Comparison of ENCODE assay signal across 23 cellular contexts in the genomic region with DNA sequence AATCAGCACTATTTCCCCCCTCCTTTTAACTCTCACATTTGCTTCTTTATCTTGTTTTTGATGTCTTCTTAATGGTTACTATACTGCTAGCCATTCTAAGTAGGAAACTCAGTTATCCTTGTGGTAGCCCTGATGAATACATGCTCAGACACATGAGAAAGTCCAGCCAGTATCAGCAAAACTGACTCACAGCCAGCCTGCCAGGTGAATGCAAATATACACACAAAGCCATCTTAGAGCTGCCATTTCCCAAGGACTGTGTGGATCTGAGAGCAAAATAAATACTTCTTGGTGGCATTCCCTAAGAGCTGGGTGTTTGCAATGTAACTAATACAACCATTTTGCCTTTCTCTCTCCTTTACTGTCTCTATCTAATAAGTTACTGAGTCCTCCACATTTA.
DNase-seq lines count a peak whose midpoint lies in the region; ATAC-seq, FAIRE-seq and TF ChIP-seq lines count a peak whose summit lies in the region.
"Had no signal": no experiment of that assay in that cellular context is flagged by ENCODE, and none has a peak within 500 bp of the region (broad histone marks: within the 10 kb centered on the region; RNA-seq: fewer than 3 reads in every experiment).

No MANE protein-coding gene starts in this region.

- intact Hi-C loops in PC-3 (cut with micrococcal nuclease): no loop called here

- H3K4me1 Mint-ChIP-seq in naive thymus-derived CD8-positive, alpha-beta T cell: no peaks in the 10 kb centered on the region
- H3K4me1 Mint-ChIP-seq: CD4-positive, CD25-positive, alpha-beta regulatory T cell had no signal

- no peak overlapping the region for H3K4me3 Mint-ChIP-seq in naive thymus-derived CD8-positive, alpha-beta T cell
- H3K4me3 Mint-ChIP-seq: CD4-positive, CD25-positive, alpha-beta regulatory T cell; T-helper 1 cell treated with Interleukin-12 subunit alpha and Interleukin-12 subunit beta and Interleukin-4 antibody, amounts not matched to agents 30 μg/mL and 1 μg/mL, for 36 hours had no signal

- no peak overlapping the region for H3K4me2 ChIP-seq in PC-3 (ENCODE audit: low read length)
- H3K4me2 ChIP-seq in hepatocyte: no peak overlapping the region

- POLR2A ChIA-PET in PC-3 (lab: Charles Lee; ENCODE audit: unreplicated experiment): no interaction called here
- POLR2A ChIA-PET in naive thymus-derived CD8-positive, alpha-beta T cell (lab: Charles Lee): no interaction called here

- H3K4me1 ChIP-seq in PC-3 (ENCODE audit: insufficient read depth, low read length): no peaks in the 10 kb centered on the region
- no peaks in the 10 kb centered on the region for H3K4me1 ChIP-seq in hepatocyte (ENCODE audit: insufficient read depth)
- no peaks in the 10 kb centered on the region for H3K4me1 ChIP-seq in SJCRH30

- H3K27ac ChIP-seq in PC-3 (ENCODE audit: low read length) (no peak overlapping the region), hepatocyte (peak overlapping the region; percentile 15), SJCRH30 (no peak overlapping the region)

- no peaks in the 10 kb centered on the region for H3K36me3 ChIP-seq in PC-3 (ENCODE audit: low read depth, low read length)
- H3K36me3 ChIP-seq in hepatocyte (replicated peaks; ENCODE audit: insufficient read depth, low read depth): no peaks in the 10 kb centered on the region
- H3K36me3 ChIP-seq in SJCRH30: no peaks in the 10 kb centered on the region

- no peaks in the 10 kb centered on the region for H3F3A ChIP-seq in PC-3 (ENCODE audit: low read length, unreplicated experiment)

- TF ChIP-seq CTCF in LNCaP clone FGC (IDR thresholded peaks at IDR 0.05; ENCODE audit: control insufficient read depth, extremely low read depth, insufficient read depth) (no peak), PC-3 (conservative IDR thresholded peaks at IDR 0.05; ENCODE audit: low read depth, low read length) (no peak), hepatocyte (IDR thresholded peaks at IDR 0.05; ENCODE audit: poor library complexity) (no peak)

- H3K27me3 ChIP-seq in PC-3 (ENCODE audit: low read length) (no peaks in the 10 kb centered on the region), hepatocyte (no peaks in the 10 kb centered on the region), SJCRH30 (no peaks in the 10 kb centered on the region)

- H3K9me3 ChIP-seq in PC-3 (ENCODE audit: low read length): no peaks in the 10 kb centered on the region
- H3K9me3 ChIP-seq in hepatocyte (ENCODE audit: low read depth): no peaks in the 10 kb centered on the region
- H3K9me3 ChIP-seq in SJCRH30 (replicated peaks): no peaks in the 10 kb centered on the region

- no peak for FAIRE-seq in GM19239 (lab: Jason Lieb, UNC)
- FAIRE-seq: GM18507 had no signal

- peak; percentile 11 for DNase-seq in DMS153 treated with DMSO at 0.1 percent for 48 hours (lab: John Stamatoyannopoulos, UW; ENCODE audit: unreplicated experiment)
- DNase-seq in LNCaP clone FGC (ENCODE audit: low read depth): peak; percentile 22
- peak; percentile 27 for DNase-seq in PC-3
- peak; percentile 22 for DNase-seq in hepatocyte (ENCODE audit: low spot score)
- no peak for DNase-seq in effector CD4-positive, alpha-beta T cell
- DNase-seq in GM19239 (ENCODE audit: insufficient read length, low spot score): no peak
- DNase-seq in SJCRH30: no peak
- DNase-seq in naive thymus-derived CD8-positive, alpha-beta T cell: no peak
- DNase-seq: CD4-positive, CD25-positive, alpha-beta regulatory T cell; COR-L47; DMS 273 treated with DMSO at 0.1 percent for 48 hours; GDM1; GOT3; NCI-H1105; NCI-H146; NCI-H2081 treated with DMSO at 0.1 percent for 48 hours; NCI-H2171 treated with DMSO at 0.1 percent for 48 hours; NCI-H446; OCI-M1; Right ventricle myocardium superior had no signal

- H3K9me2 ChIP-seq in PC-3 (replicated peaks; ENCODE audit: low read length): no peaks in the 10 kb centered on the region
- H3K9me2 ChIP-seq in hepatocyte (replicated peaks; ENCODE audit: insufficient read depth): no peaks in the 10 kb centered on the region

- H3K27me3 Mint-ChIP-seq in naive thymus-derived CD8-positive, alpha-beta T cell: no peaks in the 10 kb centered on the region
- H3K27me3 Mint-ChIP-seq: CD4-positive, CD25-positive, alpha-beta regulatory T cell had no signal

- H3K27ac Mint-ChIP-seq in naive thymus-derived CD8-positive, alpha-beta T cell: no peak overlapping the region
- H3K27ac Mint-ChIP-seq: CD4-positive, CD25-positive, alpha-beta regulatory T cell; T-helper 1 cell treated with Interleukin-12 subunit alpha and Interleukin-12 subunit beta and Interleukin-4 antibody, amounts not matched to agents 30 μg/mL and 1 μg/mL, for 36 hours had no signal

- H3K9ac ChIP-seq in PC-3 (ENCODE audit: low read length): no peak overlapping the region

- H4K20me1 ChIP-seq in PC-3 (ENCODE audit: low read length): no peaks in the 10 kb centered on the region
- no peaks in the 10 kb centered on the region for H4K20me1 ChIP-seq in hepatocyte (ENCODE audit: insufficient read depth, poor library complexity, severe bottlenecking)

- H2AFZ ChIP-seq in PC-3 (ENCODE audit: low read length) (no peak overlapping the region), hepatocyte (no peak overlapping the region)

- H3K79me2 ChIP-seq in PC-3 (ENCODE audit: low read length) (no peaks in the 10 kb centered on the region), hepatocyte (no peaks in the 10 kb centered on the region)

- ATAC-seq in PC-3: peak; percentile 54
- ATAC-seq in naive thymus-derived CD8-positive, alpha-beta T cell: no peak
- ATAC-seq: HCT116 had no signal

- no peak overlapping the region for H3K4me3 ChIP-seq in LNCaP clone FGC (ENCODE audit: low read depth, low read length)
- no peak overlapping the region for H3K4me3 ChIP-seq in PC-3 (ENCODE audit: low read length)
- H3K4me3 ChIP-seq in hepatocyte: no peak overlapping the region
- H3K4me3 ChIP-seq in SJCRH30: no peak overlapping the region

- peaks cover 0 to 9% (median 0%) of the 10 kb centered on the region in 9 donors for H3K9me3 Mint-ChIP-seq in naive thymus-derived CD8-positive, alpha-beta T cell
- H3K9me3 Mint-ChIP-seq: T-helper 1 cell treated with Interleukin-12 subunit alpha and Interleukin-12 subunit beta and Interleukin-4 antibody, amounts not matched to agents 30 μg/mL and 1 μg/mL, for 36 hours had no signal

- no peaks in the 10 kb centered on the region for H3K36me3 Mint-ChIP-seq in naive thymus-derived CD8-positive, alpha-beta T cell
- H3K36me3 Mint-ChIP-seq: CD4-positive, CD25-positive, alpha-beta regulatory T cell had no signal

- CTCF ChIA-PET in PC-3 (lab: Charles Lee): no interaction called here

- BruUV-seq in PC-3 (replicated peaks; lab: Mats Ljungman, UMichigan): no TSS peak

Comparison
In these comparisons a context has a peak if more than half of its experiments do, and no peak if none do; other contexts are left out.
1. DNase-seq: peak in DMS153 treated with DMSO at 0.1 percent for 48 hours (single experiment), LNCaP clone FGC (single experiment), PC-3 (single experiment) and hepatocyte (single experiment); none in effector CD4-positive, alpha-beta T cell (single experiment), GM19239 (single experiment), SJCRH30 (0 of 2) and naive thymus-derived CD8-positive, alpha-beta T cell (0 of 10).